ENCODE assay signal across 9 cellular contexts in the genomic region with DNA sequence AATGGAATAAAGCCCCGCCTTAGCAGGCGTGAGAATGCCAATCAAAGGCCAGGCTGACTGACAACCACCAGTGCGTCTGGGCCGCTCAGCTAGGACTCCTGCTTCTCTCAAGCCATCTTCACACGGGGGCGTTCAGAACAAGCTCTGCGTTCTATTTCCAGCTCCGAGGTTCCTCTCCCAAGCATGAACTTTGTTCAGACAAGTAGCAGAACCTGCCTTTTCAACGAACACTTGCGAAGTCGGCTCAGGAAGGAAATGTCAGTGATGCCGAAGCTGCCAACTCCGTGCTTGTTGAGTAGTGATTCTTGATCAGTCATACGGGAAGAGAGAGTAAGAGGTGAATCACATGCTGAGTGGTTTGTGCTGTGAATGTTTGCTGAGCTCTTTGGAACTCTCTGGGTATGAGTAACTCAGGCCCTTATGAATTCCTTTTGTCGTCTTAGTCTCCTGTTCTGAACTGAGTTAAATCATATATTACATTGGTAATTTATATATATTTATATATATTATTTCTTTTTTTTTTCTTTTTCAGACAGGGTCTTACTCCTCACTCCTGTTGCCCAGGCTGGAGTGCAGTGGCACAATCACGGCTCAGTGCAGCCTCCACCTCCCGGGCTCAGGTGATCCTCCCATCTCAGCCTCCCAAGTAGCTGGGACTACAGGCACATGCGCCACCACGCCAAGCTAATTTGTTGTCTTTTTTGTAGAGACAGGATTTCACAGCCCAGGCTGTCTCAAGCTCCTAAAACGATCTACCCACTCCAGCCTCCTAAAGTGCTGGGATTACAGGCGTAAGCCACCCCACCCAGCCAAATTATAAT. TPM values are rescaled to one million over a fixed set of nuclear protein-coding genes. Genes with fewer than 3 reads are reported as not detected.
DNase-seq lines count a peak whose midpoint lies in the region; ATAC-seq and TF ChIP-seq lines count a peak whose summit lies in the region.
"Had no signal": no experiment of that assay in that cellular context is flagged by ENCODE, and none has a peak within 500 bp of the region (broad histone marks: within the 10 kb centered on the region; RNA-seq: fewer than 3 reads in every experiment).

No MANE protein-coding gene starts in this region.

- H3K36me3 ChIP-seq in RWPE2 (ENCODE audit: low read depth) = no peaks in the 10 kb centered on the region
- no peaks in the 10 kb centered on the region for H3K36me3 ChIP-seq in upper lobe of left lung
- H3K36me3 ChIP-seq in HAP-1 (replicated peaks) = no peaks in the 10 kb centered on the region

- H3K27ac Mint-ChIP-seq in activated naive CD8-positive, alpha-beta T cell treated with anti-CD3 and anti-CD28 coated beads, Interleukin-2, amount 50 U/mL, for 24 hours = peak overlapping the region; percentile 83

- H3K9me3 Mint-ChIP-seq in activated naive CD8-positive, alpha-beta T cell treated with anti-CD3 and anti-CD28 coated beads, Interleukin-2, amount 50 U/mL, for 24 hours = no peaks in the 10 kb centered on the region

- H3K4me3 Mint-ChIP-seq in activated naive CD8-positive, alpha-beta T cell treated with anti-CD3 and anti-CD28 coated beads, Interleukin-2, amount 50 U/mL, for 24 hours = peak overlapping the region; percentile 71

- H3K36me3 Mint-ChIP-seq in activated naive CD8-positive, alpha-beta T cell treated with anti-CD3 and anti-CD28 coated beads, Interleukin-2, amount 50 U/mL, for 24 hours (ENCODE audit: low read depth) = no peaks in the 10 kb centered on the region

- H3K27me3 ChIP-seq in RWPE2 (ENCODE audit: insufficient read depth, poor library complexity, severe bottlenecking) = no peaks in the 10 kb centered on the region
- H3K27me3 ChIP-seq in upper lobe of left lung = no peaks in the 10 kb centered on the region
- no peaks in the 10 kb centered on the region for H3K27me3 ChIP-seq in HAP-1 (ENCODE audit: low read depth)
- H3K27me3 ChIP-seq: dorsolateral prefrontal cortex had no signal

- TF ChIP-seq POLR2A in upper lobe of left lung (IDR thresholded peaks at IDR 0.05) = peak in 1 of 4 donors; percentile 20

- TF ChIP-seq CTCF in RWPE2 (IDR thresholded peaks at IDR 0.05; ENCODE audit: poor library complexity, severe bottlenecking) = peak; percentile 11
- TF ChIP-seq CTCF in upper lobe of left lung (IDR thresholded peaks at IDR 0.05) = no peak

- H3K9me3 ChIP-seq in RWPE2 (ENCODE audit: severe bottlenecking) (no peaks in the 10 kb centered on the region), upper lobe of left lung (no peaks in the 10 kb centered on the region), HAP-1 (no peaks in the 10 kb centered on the region)

- peak; percentile 71 for ATAC-seq in GM18867 (IDR thresholded peaks at IDR 0.05; ENCODE audit: unreplicated experiment)
- ATAC-seq in HG02943 (IDR thresholded peaks at IDR 0.05; ENCODE audit: low read depth, unreplicated experiment) = peak; percentile 65
- ATAC-seq in RWPE2 (ENCODE audit: low read depth) = peak; percentile 100
- peak; percentile 100 for ATAC-seq in activated naive CD8-positive, alpha-beta T cell treated with anti-CD3 and anti-CD28 coated beads, Interleukin-2, amount 50 U/mL, for 24 hours
- ATAC-seq in upper lobe of left lung (ENCODE audit: low FRiP score in 2 of 2) = peak; percentile 70 to 93

- H3K27me3 Mint-ChIP-seq in activated naive CD8-positive, alpha-beta T cell treated with anti-CD3 and anti-CD28 coated beads, Interleukin-2, amount 50 U/mL, for 24 hours = peaks cover 7% of the 10 kb centered on the region

- in situ Hi-C loops in HAP-1 (cut with MboI; ENCODE audit: low sequenced_read_pairs) = no loop called here

- peak in 2 of 4 donors; percentile 41 to 85 for TF ChIP-seq EP300 in upper lobe of left lung (IDR thresholded peaks at IDR 0.05)

- no peak overlapping the region for H3K4me3 ChIP-seq in RWPE2 (ENCODE audit: severe bottlenecking)
- no peak overlapping the region for H3K4me3 ChIP-seq in upper lobe of left lung
- H3K4me3 ChIP-seq in HAP-1 = no peak overlapping the region
- H3K4me3 ChIP-seq: dorsolateral prefrontal cortex had no signal

- peak overlapping the region; percentile 97 for H3K27ac ChIP-seq in RWPE2 (ENCODE audit: poor library complexity, severe bottlenecking)
- H3K27ac ChIP-seq in upper lobe of left lung = peak overlapping the region; percentile 53 to 77 (median 69)
- H3K27ac ChIP-seq: dorsolateral prefrontal cortex had no signal

- WGBS in upper lobe of left lung, 2 donors = 35 to 54% methylated on average over 19 to 21 of the region's 21 CpGs

- H3K4me1 ChIP-seq in RWPE2 (ENCODE audit: insufficient read depth, poor library complexity, severe bottlenecking) (peaks cover 19% of the 10 kb centered on the region), upper lobe of left lung (peaks cover 5 to 20% (median 14%) of the 10 kb centered on the region in 4 donors), HAP-1 (no peaks in the 10 kb centered on the region)

- H3K4me1 Mint-ChIP-seq in activated naive CD8-positive, alpha-beta T cell treated with anti-CD3 and anti-CD28 coated beads, Interleukin-2, amount 50 U/mL, for 24 hours = peaks cover 25% of the 10 kb centered on the region

- peak; percentile 92 for DNase-seq in RWPE2 (ENCODE audit: low spot score)
- peak; percentile 52 for DNase-seq in activated naive CD8-positive, alpha-beta T cell treated with anti-CD3 and anti-CD28 coated beads, Interleukin-2, amount 50 U/mL, for 24 hours
- peak; percentile 74 to 100 for DNase-seq in lung microvascular endothelial cell (ENCODE audit: low read depth in 2 of 2)
- peak in 1 of 2 donors; percentile 87 for DNase-seq in upper lobe of left lung
- DNase-seq in HAP-1 (ENCODE audit: low spot score in 2 of 2) = no peak
- DNase-seq in NCI-H2107 treated with DMSO at 0.1 percent for 48 hours (lab: John Stamatoyannopoulos, UW; ENCODE audit: unreplicated experiment) = no peak

RNA-seq across cellular contexts. Expression of gene BCL7A, which starts 29.4 kb away (rescaled TPM):
- 5.4 and 6.3 TPM in 2 replicates for total RNA-seq in lung microvascular endothelial cell
- 10 to 100 TPM in 4 of 6 donors, 1 to 10 TPM in 2; 4.9 to 14.6 (median 12.7) TPM for total RNA-seq in upper lobe of left lung

Comparison
In these comparisons a context has a peak if more than half of its experiments do, and no peak if none do; other contexts are left out.
1. DNase-seq: peak in RWPE2 (single experiment), activated naive CD8-positive, alpha-beta T cell treated with anti-CD3 and anti-CD28 coated beads, Interleukin-2, amount 50 U/mL, for 24 hours (single experiment) and lung microvascular endothelial cell (2 of 2); none in HAP-1 (0 of 2) and NCI-H2107 treated with DMSO at 0.1 percent for 48 hours (single experiment).
2. Peak in every context shown above with its lines, with median percentiles within 50 percentile points of each other: ATAC-seq.